In the genomic region with DNA sequence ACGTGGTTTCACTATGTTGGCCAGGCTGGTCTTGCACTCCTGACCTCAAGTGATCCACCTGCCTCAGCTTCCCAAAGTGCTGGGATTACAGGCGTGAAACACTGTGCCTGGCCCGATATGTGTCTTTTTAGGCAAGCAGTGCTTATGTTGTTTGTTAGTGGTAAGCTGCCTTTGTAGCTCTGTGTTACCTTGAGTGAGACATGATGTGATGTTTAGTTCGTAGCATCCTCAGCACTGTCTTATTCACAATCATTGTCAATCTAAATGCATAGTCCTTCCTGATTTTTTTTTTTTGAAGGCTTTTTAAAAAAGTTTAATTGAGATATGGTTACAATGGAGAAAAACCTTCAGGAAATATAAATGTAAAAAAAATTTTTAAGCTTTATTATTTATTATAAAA, we compare ENCODE assay signal across 2 cellular contexts.
TF ChIP-seq lines count a peak whose summit lies in the region.

No MANE protein-coding gene starts in this region.

TF ChIP-seq in HEK293, 187 proteins besides CTCF, POLR2A, EP300 and RAD21 (continued from another document):
- TF ChIP-seq, protein P1, sequence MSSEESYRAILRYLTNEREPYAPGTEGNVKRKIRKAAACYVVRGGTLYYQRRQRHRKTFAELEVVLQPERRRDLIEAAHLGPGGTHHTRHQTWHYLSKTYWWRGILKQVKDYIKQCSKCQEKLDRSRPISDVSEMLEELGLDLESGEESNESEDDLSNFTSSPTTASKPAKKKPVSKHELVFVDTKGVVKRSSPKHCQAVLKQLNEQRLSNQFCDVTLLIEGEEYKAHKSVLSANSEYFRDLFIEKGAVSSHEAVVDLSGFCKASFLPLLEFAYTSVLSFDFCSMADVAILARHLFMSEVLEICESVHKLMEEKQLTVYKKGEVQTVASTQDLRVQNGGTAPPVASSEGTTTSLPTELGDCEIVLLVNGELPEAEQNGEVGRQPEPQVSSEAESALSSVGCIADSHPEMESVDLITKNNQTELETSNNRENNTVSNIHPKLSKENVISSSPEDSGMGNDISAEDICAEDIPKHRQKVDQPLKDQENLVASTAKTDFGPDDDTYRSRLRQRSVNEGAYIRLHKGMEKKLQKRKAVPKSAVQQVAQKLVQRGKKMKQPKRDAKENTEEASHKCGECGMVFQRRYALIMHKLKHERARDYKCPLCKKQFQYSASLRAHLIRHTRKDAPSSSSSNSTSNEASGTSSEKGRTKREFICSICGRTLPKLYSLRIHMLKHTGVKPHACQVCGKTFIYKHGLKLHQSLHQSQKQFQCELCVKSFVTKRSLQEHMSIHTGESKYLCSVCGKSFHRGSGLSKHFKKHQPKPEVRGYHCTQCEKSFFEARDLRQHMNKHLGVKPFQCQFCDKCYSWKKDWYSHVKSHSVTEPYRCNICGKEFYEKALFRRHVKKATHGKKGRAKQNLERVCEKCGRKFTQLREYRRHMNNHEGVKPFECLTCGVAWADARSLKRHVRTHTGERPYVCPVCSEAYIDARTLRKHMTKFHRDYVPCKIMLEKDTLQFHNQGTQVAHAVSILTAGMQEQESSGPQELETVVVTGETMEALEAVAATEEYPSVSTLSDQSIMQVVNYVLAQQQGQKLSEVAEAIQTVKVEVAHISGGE (tag by site-specific recombination; conservative IDR thresholded peaks at IDR 0.05; ENCODE audit: low read depth) = no peak
- no peak for TF ChIP-seq KLF16 (tag by site-specific recombination; IDR thresholded peaks at IDR 0.05)
- 0 out of 2 replicates have a peak, but pooled peaks have one; percentile 8 for TF ChIP-seq ZNF664 (tag by site-specific recombination; IDR thresholded peaks at IDR 0.05)
- TF ChIP-seq ZNF121 (tag by site-specific recombination; IDR thresholded peaks at IDR 0.05) = 0 out of 2 replicates have a peak, but pooled peaks have one; percentile 15
- no peak for TF ChIP-seq SETDB1 (IDR thresholded peaks at IDR 0.05; ENCODE audit: insufficient read length, low read length)
- no peak for TF ChIP-seq ZNF433 (tag by site-specific recombination; IDR thresholded peaks at IDR 0.05; ENCODE audit: low read depth)
TF ChIP-seq in HEK293: peak in this region for 2.

TF ChIP-seq in K562, 482 proteins besides CTCF, POLR2A, EP300 and RAD21:
- TF ChIP-seq, protein P2, sequence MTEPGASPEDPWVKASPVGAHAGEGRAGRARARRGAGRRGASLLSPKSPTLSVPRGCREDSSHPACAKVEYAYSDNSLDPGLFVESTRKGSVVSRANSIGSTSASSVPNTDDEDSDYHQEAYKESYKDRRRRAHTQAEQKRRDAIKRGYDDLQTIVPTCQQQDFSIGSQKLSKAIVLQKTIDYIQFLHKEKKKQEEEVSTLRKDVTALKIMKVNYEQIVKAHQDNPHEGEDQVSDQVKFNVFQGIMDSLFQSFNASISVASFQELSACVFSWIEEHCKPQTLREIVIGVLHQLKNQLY (CRISPR knock-in tag; conservative IDR thresholded peaks at IDR 0.05) = 0 out of 4 replicates have a peak, but pooled peaks of 1 of the 2 experiments have one; percentile 35
- no peak for TF ChIP-seq ZNF408 (CRISPR knock-in tag; IDR thresholded peaks at IDR 0.05; ENCODE audit: low read depth)
- no peak for TF ChIP-seq TGIF2 (CRISPR knock-in tag; IDR thresholded peaks at IDR 0.05)
- TF ChIP-seq SAFB2 (IDR thresholded peaks at IDR 0.05; ENCODE audit: borderline replicate concordance, low read depth, low read length, severe bottlenecking) = no peak
- TF ChIP-seq ZNF830 (CRISPR knock-in tag; IDR thresholded peaks at IDR 0.05) = no peak
